8 cellular contexts compared by ENCODE assay signal in the genomic region with DNA sequence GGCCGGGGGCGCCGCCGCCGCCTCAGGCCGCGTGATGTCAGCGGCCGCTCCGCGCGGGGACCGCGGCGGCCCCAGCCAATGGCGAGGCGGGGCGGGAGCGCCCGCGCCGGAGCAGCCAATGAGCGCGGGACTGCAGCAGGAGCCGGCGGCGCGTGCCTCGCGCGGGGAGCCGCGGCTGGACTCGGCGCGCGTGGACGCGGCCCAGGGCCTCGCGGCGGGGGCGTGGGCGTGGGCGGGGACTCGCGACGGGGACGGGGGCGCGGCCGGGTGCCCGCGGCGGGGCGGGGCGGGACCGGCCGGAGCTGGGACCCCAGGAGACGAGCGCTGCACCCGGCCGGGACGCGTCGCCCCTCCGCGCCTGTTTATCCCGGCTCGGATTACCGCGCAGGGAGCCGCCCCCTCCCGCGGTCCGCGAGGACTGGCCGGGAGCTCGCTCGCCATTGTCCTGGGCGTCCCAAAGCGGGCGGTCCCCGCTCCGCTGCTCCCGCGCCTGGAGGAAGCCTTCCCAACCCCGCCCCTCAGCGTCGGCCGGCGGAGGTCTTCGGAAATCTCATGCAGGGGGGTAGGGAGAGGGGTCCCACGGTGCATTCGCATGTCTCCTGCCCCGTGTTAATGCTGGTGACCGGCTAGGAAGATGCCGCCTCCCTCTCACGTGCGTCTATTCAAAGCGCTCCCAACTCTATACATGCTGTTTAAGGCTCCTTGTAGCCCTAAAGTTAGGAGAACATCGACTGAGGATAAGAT. TPM values are rescaled to one million over a fixed set of nuclear protein-coding genes. Genes with fewer than 3 reads are reported as not detected.
DNase-seq lines count a peak whose midpoint lies in the region; ATAC-seq, FAIRE-seq and TF ChIP-seq lines count a peak whose summit lies in the region.

A gene (minus strand): TSS at position 33 of the 744 bp plus-strand sequence. CDS start 253 bp downstream, outside the sequence.

- H3K18ac ChIP-seq in IMR-90 (ENCODE audit: low read depth, low read length) = peak within 1 kb of the TSS; percentile 16; the same call in 1 of the 2 replicates

- H3K14ac ChIP-seq in IMR-90 (replicated peaks; ENCODE audit: low read depth, low read length) = peak within 1 kb of the TSS; percentile 4; the same call in 1 of the 2 replicates

- ATAC-seq in GM19372 (IDR thresholded peaks at IDR 0.05; ENCODE audit: low read depth, unreplicated experiment) (peak; percentile 73), IMR-90 (ENCODE audit: low read depth) (peak; percentile 96), K562 (peak; percentile 75), sciatic nerve (peak; percentile 82)

- H2BK20ac ChIP-seq in IMR-90 (ENCODE audit: low read depth, low read length) = no peak within 1 kb of the TSS

- dilution Hi-C loops in IMR-90 (cut with HindIII; ENCODE audit: low sequenced_read_pairs, unreplicated experiment) = no loop called here

- H2AK9ac ChIP-seq in IMR-90 (replicated peaks; ENCODE audit: low read depth, low read length, poor library complexity) = peak within 1 kb of the TSS; percentile 53

- H2BK5ac ChIP-seq in IMR-90 (ENCODE audit: low read depth, low read length, poor library complexity, severe bottlenecking) = no peak within 1 kb of the TSS

- H3K4ac ChIP-seq in IMR-90 (ENCODE audit: low read depth, low read length) = peak within 1 kb of the TSS; percentile 54

- FAIRE-seq in K562 (lab: Jason Lieb, UNC) = no peak

- no peaks in the 10 kb centered on the region for H3K9me3 ChIP-seq in IMR-90 (ENCODE audit: control insufficient read depth, insufficient read depth, low read length)
- no peaks in the 10 kb centered on the region for H3K9me3 ChIP-seq in K562 (replicated peaks; ENCODE audit: control insufficient read depth, insufficient read depth, low read depth, low read length)

- TF ChIP-seq CTCF in IMR-90 (conservative IDR thresholded peaks at IDR 0.05; ENCODE audit: low read depth, low read length) = no peak
- no peak for TF ChIP-seq CTCF in K562 (IDR thresholded peaks at IDR 0.05 in 2 of 3, conservative IDR thresholded peaks at IDR 0.05 in 1 of 3; ENCODE audit: insufficient read depth in 2 of 3, low read depth in 1 of 3, low read length in 3 of 3)

- DNase-seq in AG20443 (ENCODE audit: low spot score) = peak; percentile 88
- peak; percentile 48 for DNase-seq in IMR-90
- DNase-seq in K562 (ENCODE audit: extremely low read depth in 1 of 4, low spot score in 3 of 4) = peak; percentile 78 to 94 (median 92)
- peak; percentile 69 for DNase-seq in sciatic nerve (ENCODE audit: low spot score)
- no peak for DNase-seq in NCI-H526 treated with DMSO at 0.1 percent for 48 hours (lab: John Stamatoyannopoulos, UW)

- in situ Hi-C loops in IMR-90 (cut with MboI; ENCODE audit: low sequenced_read_pairs) = no loop called here
- in situ Hi-C loops in K562 (cut with MboI) = no loop called here

- H2AFZ ChIP-seq in IMR-90 (replicated peaks; ENCODE audit: low read length, poor library complexity) (peak within 1 kb of the TSS; percentile 94), K562 (ENCODE audit: low read depth, low read length) (peak within 1 kb of the TSS; percentile 80)

- WGBS in IMR-90 (ENCODE audit: extremely low coverage in 2 of 2, insufficient read length in 1 of 2), 2 experiments = 0% methylated on average over 32 of the region's 102 CpGs; no CpG with 5 or more reads in 1 of the 2 experiments
- under 1% methylated on average over 59 of the region's 102 CpGs for WGBS in K562 (ENCODE audit: insufficient coverage, low coverage, missing lambda C conversion rate)

- peak within 1 kb of the TSS; percentile 15; the same call in 1 of the 2 replicates for H3K27ac ChIP-seq in IMR-90 (ENCODE audit: insufficient read depth, low read length)
- H3K27ac ChIP-seq in K562 (ENCODE audit: extremely low read depth, low read depth, low read length) = peak within 1 kb of the TSS; percentile 91

- H4K91ac ChIP-seq in IMR-90 (ENCODE audit: insufficient read depth, low read depth, low read length) = 0 out of 2 replicates have a peak within 1 kb of the TSS, but pooled peaks have one; percentile 0

- H3K4me3 ChIP-seq in IMR-90 (ENCODE audit: insufficient read depth, low read depth, low read length) (peak within 1 kb of the TSS; percentile 63), K562 (peak within 1 kb of the TSS; percentile 62), iPS-11a (ENCODE audit: low read depth, low read length) (peak within 1 kb of the TSS; percentile 56)

- H3K9ac ChIP-seq in IMR-90 (ENCODE audit: low read depth, low read length) (peak within 1 kb of the TSS; percentile 71), K562 (ENCODE audit: insufficient read depth in 1 of 2, low read depth in 2 of 2, low read length in 2 of 2) (peak within 1 kb of the TSS; percentile 88 to 99)

- H3K56ac ChIP-seq in IMR-90 (ENCODE audit: extremely low read depth, insufficient read depth, low read length) = 0 out of 2 replicates have a peak within 1 kb of the TSS, but pooled peaks have one; percentile 5

- H3K36me3 ChIP-seq in IMR-90 (ENCODE audit: control insufficient read depth, insufficient read depth, low read length) (no peaks in the 10 kb centered on the region), K562 (ENCODE audit: control insufficient read depth, insufficient read depth, low read length) (0 out of 3 replicates have a peak, but pooled peaks cover 3% of the 10 kb centered on the region)

- peak within 1 kb of the TSS; percentile 37 for H3K23ac ChIP-seq in IMR-90 (ENCODE audit: low read depth, low read length)

- H3K79me1 ChIP-seq in IMR-90 (ENCODE audit: low read depth in 1 of 2, low read length in 2 of 2) = no peaks in the 10 kb centered on the region

- CTCF ChIA-PET in IMR-90 (lab: Yijun Ruan, JAX) (no interaction called here), K562 (lab: Yijun Ruan, JAX; ENCODE audit: low intra/inter-chr PET ratio) (no interaction called here)

- peak within 1 kb of the TSS in 1 of 2 experiments; percentile 53; a peak in 1 of 4 replicates for H4K8ac ChIP-seq in IMR-90 (ENCODE audit: low read depth in 2 of 2, low read length in 2 of 2)

- no peaks in the 10 kb centered on the region; the same call in 1 of the 2 replicates for H3K9me1 ChIP-seq in IMR-90 (ENCODE audit: insufficient read depth, low read length)
- no peaks in the 10 kb centered on the region for H3K9me1 ChIP-seq in K562 (ENCODE audit: control insufficient read depth, insufficient read depth, low read length)

- H4K5ac ChIP-seq in IMR-90 (ENCODE audit: low read depth, low read length) = no peak within 1 kb of the TSS

- H3K27me3 ChIP-seq in IMR-90 (ENCODE audit: control insufficient read depth, insufficient read depth, low read length) (peaks cover 19% of the 10 kb centered on the region), K562 (ENCODE audit: control insufficient read depth in 2 of 2, insufficient read depth in 2 of 2, low read length in 2 of 2) (no peaks in the 10 kb centered on the region)

- H3K4me1 ChIP-seq in IMR-90 (ENCODE audit: control insufficient read depth, insufficient read depth, low read length) (peaks cover 3% of the 10 kb centered on the region; the same call in 1 of the 2 replicates), K562 (replicated peaks in 1 of 2; ENCODE audit: control insufficient read depth in 2 of 2, insufficient read depth in 2 of 2, low read length in 2 of 2) (peaks cover 25 to 33% of the 10 kb centered on the region in 2 experiments; a peak in 4 of 5 replicates)

- no peaks in the 10 kb centered on the region for H4K20me1 ChIP-seq in IMR-90 (ENCODE audit: insufficient read depth, low read length)
- no peaks in the 10 kb centered on the region for H4K20me1 ChIP-seq in K562 (replicated peaks; ENCODE audit: control insufficient read depth, insufficient read depth, low read length)

- intact Hi-C loops in IMR-90 (cut with micrococcal nuclease) (loop anchor here (2.0 kb wide), 1 partner anchor 24 kb away; a partner anchor contains a TSS), K562 (cut with micrococcal nuclease) (no loop called here), sciatic nerve (cut with DNase I) (no loop called here)
- intact Hi-C loops in T-helper 2 cell treated with Interferon-gamma antibody and Interleukin-4, amounts not matched to agents 100 ng/mL and 5 ng/mL, for 36 hours (cut with micrococcal nuclease) = no loop called here

- no peak within 1 kb of the TSS for H2BK15ac ChIP-seq in IMR-90 (ENCODE audit: low read depth, low read length)

- H3K4me2 ChIP-seq in IMR-90 (ENCODE audit: low read depth, low read length) (peak within 1 kb of the TSS; percentile 92), K562 (ENCODE audit: insufficient read depth, low read length) (peak within 1 kb of the TSS; percentile 93)

- peaks cover 61% of the 10 kb centered on the region for H3K79me2 ChIP-seq in K562 (ENCODE audit: control insufficient read depth, insufficient read depth, low read length)

- H2AK5ac ChIP-seq in IMR-90 (ENCODE audit: low read depth, low read length) = no peak within 1 kb of the TSS

- TF ChIP-seq POLR2A in IMR-90 (IDR thresholded peaks at IDR 0.05; ENCODE audit: low read depth, low read length) = no peak
- peak; percentile 79 for TF ChIP-seq POLR2A in K562 (conservative IDR thresholded peaks at IDR 0.05)

- POLR2A ChIA-PET in IMR-90 (lab: Charles Lee; ENCODE audit: unreplicated experiment) (no interaction called here), K562 (lab: Yijun Ruan, JAX) (interaction anchor here (0.7 to 17.8 kb wide), 11 partner anchors 8 to 417 kb away, joined by 3 to 227 read pairs (median 4); a partner anchor contains a TSS)

- TF ChIP-seq RAD21 in IMR-90 (IDR thresholded peaks at IDR 0.05; ENCODE audit: low read length) = no peak
- peak in 1 of 2 experiments; percentile 4; a peak in 1 of 4 replicates for TF ChIP-seq RAD21 in K562 (CRISPR knock-in tag; conservative IDR thresholded peaks at IDR 0.05 in 1 of 2, IDR thresholded peaks at IDR 0.05 in 1 of 2)

- TF ChIP-seq EP300 in K562 (IDR thresholded peaks at IDR 0.05; ENCODE audit: low read length) = no peak

- H2BK120ac ChIP-seq in IMR-90 (ENCODE audit: low read depth, low read length) = no peak within 1 kb of the TSS

- BruUV-seq in IMR-90 (replicated peaks; lab: Mats Ljungman, UMichigan) (no TSS peak), K562 (replicated peaks; lab: Mats Ljungman, UMichigan) (no TSS peak)

RNA-seq across cellular contexts. Expression of the gene that starts here (rescaled TPM):
- total RNA-seq in IMR-90 (2012; rRNA removed) (0.54 and 0.83 TPM in 2 replicates), K562 (2014; rRNA removed) (12.7 and 21.6 TPM in 2 replicates), K562 (2014; rRNA removed; fragmentation: Illumina TruSeq; extraction: Trizol) (16.3 and 17.9 TPM in 2 replicates), K562 (2015; rRNA removed; fragmentation: Illumina TruSeq; extraction: Trizol) (28.2 and 28.7 TPM in 2 replicates), K562 (2021) (28.6 and 29.0 TPM in 2 replicates), sciatic nerve (15.8 TPM)
- polyA plus RNA-seq in IMR-90 (2012; rRNA removed) (1.1 and 1.3 TPM in 2 replicates), K562 (2011; rRNA removed) (30.5 and 37.8 TPM in 2 replicates), K562 (2014; fragmentation: Illumina TruSeq; extraction: Trizol) (29.0 and 31.7 TPM in 2 replicates), K562 (2014; fragmentation: Nextera tagmentation; extraction: Ambion mirVana) (10 to 100 TPM in 1 of 2 experiments, 1 to 10 TPM in 1; 8.1 to 12.7 TPM), K562 (2014; rRNA removed) (20.8 and 26.3 TPM in 2 replicates)
- polyA plus RNA-seq in IMR-90 (2012; cell fraction: cytosol; rRNA removed) = 0.56 and 0.93 TPM in 2 replicates
- 0.74 and 1.1 TPM in 2 replicates for polyA plus RNA-seq in IMR-90 (2012; cell fraction: nucleus; rRNA removed; ENCODE audit: low replicate concordance)
- total RNA-seq in T-helper 2 cell treated with Interferon-gamma antibody and Interleukin-4, amounts not matched to agents 100 ng/mL and 5 ng/mL, for 36 hours = 58.3 and 66.0 TPM in 2 replicates
- 105 and 114 TPM in 2 replicates for total RNA-seq in K562 (2011; cell fraction: chromatin; rRNA removed; ENCODE audit: low replicate concordance)
- 43.7 and 60.5 TPM in 2 replicates for total RNA-seq in K562 (2011; cell fraction: nucleolus; rRNA removed)
- 85.8 and 127 TPM in 2 replicates for total RNA-seq in K562 (2011; cell fraction: nucleoplasm; rRNA removed)
- 29.5 and 33.1 TPM in 2 replicates for polyA plus RNA-seq in K562 (2011; cell fraction: cytosol; rRNA removed)
- 28.4 and 36.3 TPM in 2 replicates for polyA plus RNA-seq in K562 (2011; cell fraction: nucleus; rRNA removed)
- polyA plus RNA-seq in K562 (2012) = 21.3 and 53.9 TPM in 2 replicates
- polyA minus RNA-seq in K562 (2011; rRNA and poly(A)+ RNA removed) = 40.3 and 41.8 TPM in 2 replicates
- 30.4 and 40.2 TPM in 2 replicates for polyA minus RNA-seq in K562 (2011; cell fraction: cytosol; rRNA and poly(A)+ RNA removed)
- 13.2 and 28.3 TPM in 2 replicates for polyA minus RNA-seq in K562 (2011; cell fraction: nucleus; rRNA and poly(A)+ RNA removed)
